ENCODE assay signal across 1 cellular context in genomic region chr14:91410781-91411536, GRCh38.
TF ChIP-seq lines count a peak whose summit lies in the region.

No MANE protein-coding gene starts in this region.

TF ChIP-seq in K562, 482 proteins besides CTCF, POLR2A, EP300 and RAD21 (continued from another document):
- TF ChIP-seq PREB (CRISPR knock-in tag; IDR thresholded peaks at IDR 0.05): no peak
TF ChIP-seq in K562: peak in this region for 1.
